8 cellular contexts compared by ENCODE assay signal in the genomic region with DNA sequence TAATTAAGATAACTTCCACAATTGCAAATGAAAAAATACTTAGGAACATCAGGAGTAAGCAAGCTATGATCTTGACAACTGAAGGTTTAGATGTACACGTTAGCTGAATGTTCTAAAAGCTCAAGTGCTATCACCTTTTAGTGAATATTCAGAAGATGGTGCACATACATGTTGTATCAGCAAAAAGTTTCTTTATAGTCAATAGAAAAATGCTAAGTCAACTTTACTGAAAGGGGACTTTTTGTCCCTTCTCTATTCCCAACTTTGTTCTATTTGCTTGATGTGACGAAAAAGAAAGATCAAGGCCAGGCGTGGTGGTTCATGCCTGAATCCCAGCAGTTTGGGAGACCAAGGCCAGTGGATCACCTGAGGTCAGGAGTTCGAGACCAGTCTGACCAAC.
"Had no signal": no experiment of that assay in that cellular context is flagged by ENCODE, and none has a peak within 500 bp of the region (broad histone marks: within the 10 kb centered on the region; RNA-seq: fewer than 3 reads in every experiment).

No MANE protein-coding gene starts in this region.

- ATAC-seq: GM23338 had no signal

- DNase-seq: H9, HCEC 1CT, KBM-7 had no signal

- H3K27ac ChIP-seq: KMS-11 had no signal

- H3K4me2 ChIP-seq: GM23338, KMS-11 had no signal

- H2AFZ ChIP-seq: GM23338 had no signal

- H3K9ac ChIP-seq: KMS-11 had no signal

- FAIRE-seq: H1, H54, HTR-8/SVneo had no signal

- H3K4me3 ChIP-seq: GM23338 had no signal
